Comparison of ENCODE assay signal across 8 cellular contexts in the genomic region with DNA sequence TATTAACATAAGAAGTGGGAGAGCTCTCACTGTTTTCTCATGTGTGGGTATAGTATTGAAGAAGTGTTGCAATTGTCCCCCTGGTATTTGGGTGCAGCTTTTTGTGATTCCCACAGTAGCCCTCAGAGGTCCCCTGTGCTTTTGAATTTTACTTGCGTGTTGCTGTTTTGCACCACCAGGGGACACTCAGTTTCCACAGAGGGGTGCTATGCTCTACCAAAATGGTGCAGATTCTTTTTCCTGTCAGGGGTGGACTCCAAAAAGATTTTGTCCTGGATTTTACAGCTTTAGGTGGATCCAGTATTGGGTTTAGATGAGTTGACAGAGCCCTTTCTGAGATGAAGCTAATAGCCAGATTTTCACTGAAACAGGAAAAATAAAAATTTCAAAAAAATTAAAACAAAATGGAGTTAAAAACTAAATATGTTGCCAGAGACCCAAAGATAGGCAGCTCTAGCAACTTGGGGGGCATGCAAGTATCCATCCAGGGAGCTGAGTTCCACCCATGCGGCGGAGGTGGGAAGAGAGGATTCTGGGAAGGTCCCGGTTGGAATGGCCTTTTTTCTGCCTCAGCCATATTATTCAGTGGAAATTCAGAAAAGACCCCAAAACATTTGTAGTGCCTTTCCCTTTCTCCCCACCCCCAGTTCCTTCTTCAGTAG. TPM values are rescaled to one million over a fixed set of nuclear protein-coding genes. Genes with fewer than 3 reads are reported as not detected.
A peak's percentile ranks its signal among the peaks of the same experiment; 100 is the strongest.
DNase-seq lines count a peak whose midpoint lies in the region; ATAC-seq and TF ChIP-seq lines count a peak whose summit lies in the region.

No MANE protein-coding gene starts in this region.

- no peak overlapping the region for H3K9ac ChIP-seq in MM.1S (ENCODE audit: low read length)
- H3K9ac ChIP-seq in smooth muscle cell (ENCODE audit: low read depth) = peak overlapping the region; percentile 47

- no peaks in the 10 kb centered on the region for H3K9me2 ChIP-seq in MM.1S (replicated peaks; ENCODE audit: insufficient read depth, low read length)
- no peaks in the 10 kb centered on the region for H3K9me2 ChIP-seq in hepatocyte (replicated peaks; ENCODE audit: insufficient read depth)

- no peak for ATAC-seq in HG03025 (IDR thresholded peaks at IDR 0.05; ENCODE audit: low FRiP score, unreplicated experiment)
- no peak for ATAC-seq in HG03095 (IDR thresholded peaks at IDR 0.05; ENCODE audit: unreplicated experiment)

- intact Hi-C loops in activated CD4-positive, alpha-beta T cell treated with anti-CD3 and anti-CD28 coated beads, Interleukin-2, amount 10 ng/mL, durations not matched to agents 24 days and 14 days (cut with micrococcal nuclease) = no loop called here
- intact Hi-C loops in ascending aorta (cut with DNase I) = loop anchor here (2.0 to 5.0 kb wide), 4 partner anchors 41 to 196 kb away; no protein-coding TSS in a partner anchor

- H4K20me1 ChIP-seq in MM.1S (ENCODE audit: insufficient read depth, low read length) (no peaks in the 10 kb centered on the region), hepatocyte (ENCODE audit: insufficient read depth, poor library complexity, severe bottlenecking) (no peaks in the 10 kb centered on the region), smooth muscle cell (ENCODE audit: low read depth) (no peaks in the 10 kb centered on the region)

- DNase-seq in activated CD4-positive, alpha-beta T cell treated with anti-CD3 and anti-CD28 coated beads, Interleukin-2, amount 10 ng/mL, durations not matched to agents 24 days and 14 days = peak; percentile 74
- DNase-seq in activated CD4-positive, alpha-beta T cell treated with anti-CD3 and anti-CD28 coated beads, Interleukin-2, amount 50 U/mL, for 1 hour = no peak
- DNase-seq in MM.1S (no peak), ascending aorta (ENCODE audit: low spot score in 2 of 2) (no peak), hepatocyte (ENCODE audit: low spot score) (peak; percentile 68), smooth muscle cell (lab: John Stamatoyannopoulos, UW; ENCODE audit: unreplicated experiment) (no peak)

- no peak overlapping the region for H3K27ac Mint-ChIP-seq in activated CD4-positive, alpha-beta T cell treated with anti-CD3 and anti-CD28 coated beads, Interleukin-2, amount 10 ng/mL, durations not matched to agents 24 days and 14 days

- no peak overlapping the region for H2AFZ ChIP-seq in MM.1S (ENCODE audit: low read length)
- H2AFZ ChIP-seq in hepatocyte = no peak overlapping the region
- no peak overlapping the region for H2AFZ ChIP-seq in smooth muscle cell (ENCODE audit: low read depth)

- H3K27ac ChIP-seq in MM.1S (ENCODE audit: low read length) = no peak overlapping the region
- H3K27ac ChIP-seq in ascending aorta = peak overlapping the region; percentile 68 to 79
- H3K27ac ChIP-seq in hepatocyte = peak overlapping the region; percentile 87
- H3K27ac ChIP-seq in smooth muscle cell (ENCODE audit: low read depth) = peak overlapping the region; percentile 89

- H3K79me2 ChIP-seq in MM.1S (ENCODE audit: low read length) (no peaks in the 10 kb centered on the region), hepatocyte (no peaks in the 10 kb centered on the region), smooth muscle cell (ENCODE audit: low read depth) (no peaks in the 10 kb centered on the region)

- H3K4me2 ChIP-seq in MM.1S (ENCODE audit: low read depth, low read length) (no peak overlapping the region), hepatocyte (peak overlapping the region; percentile 34), smooth muscle cell (peak overlapping the region; percentile 71)

- H3K27me3 ChIP-seq in MM.1S (replicated peaks; ENCODE audit: insufficient read depth, low read length) (no peaks in the 10 kb centered on the region), ascending aorta (no peaks in the 10 kb centered on the region), hepatocyte (no peaks in the 10 kb centered on the region), smooth muscle cell (ENCODE audit: low read depth) (no peaks in the 10 kb centered on the region)

- H3K9me3 ChIP-seq in MM.1S (replicated peaks; ENCODE audit: insufficient read depth, low read length) = no peaks in the 10 kb centered on the region
- no peaks in the 10 kb centered on the region for H3K9me3 ChIP-seq in ascending aorta
- no peaks in the 10 kb centered on the region for H3K9me3 ChIP-seq in hepatocyte (ENCODE audit: low read depth)
- H3K9me3 ChIP-seq in smooth muscle cell (replicated peaks; ENCODE audit: low read depth) = no peaks in the 10 kb centered on the region

- peaks cover 6% of the 10 kb centered on the region for H3K4me1 Mint-ChIP-seq in activated CD4-positive, alpha-beta T cell treated with anti-CD3 and anti-CD28 coated beads, Interleukin-2, amount 10 ng/mL, durations not matched to agents 24 days and 14 days

- H3K4me1 ChIP-seq in MM.1S (ENCODE audit: low read length) (no peaks in the 10 kb centered on the region), ascending aorta (peaks cover 0 to 15% of the 10 kb centered on the region in 2 donors), hepatocyte (ENCODE audit: insufficient read depth) (peaks cover 19% of the 10 kb centered on the region), smooth muscle cell (ENCODE audit: low read depth) (peaks cover 31% of the 10 kb centered on the region)

- TF ChIP-seq CTCF in MM.1S (IDR thresholded peaks at IDR 0.05; ENCODE audit: low read length) = peak; percentile 35; the same call in 1 of the 2 replicates
- peak; percentile 49 to 75 (median 62) for TF ChIP-seq CTCF in ascending aorta (IDR thresholded peaks at IDR 0.05)
- peak; percentile 85 for TF ChIP-seq CTCF in hepatocyte (IDR thresholded peaks at IDR 0.05; ENCODE audit: poor library complexity)
- peak; percentile 85 for TF ChIP-seq CTCF in smooth muscle cell (IDR thresholded peaks at IDR 0.05; ENCODE audit: borderline replicate concordance, insufficient read depth, poor library complexity, severe bottlenecking)

- no peaks in the 10 kb centered on the region for H3K36me3 ChIP-seq in MM.1S (replicated peaks; ENCODE audit: insufficient read depth, low read length)
- no peaks in the 10 kb centered on the region for H3K36me3 ChIP-seq in ascending aorta
- H3K36me3 ChIP-seq in hepatocyte (replicated peaks; ENCODE audit: insufficient read depth, low read depth) = no peaks in the 10 kb centered on the region
- no peaks in the 10 kb centered on the region for H3K36me3 ChIP-seq in smooth muscle cell (ENCODE audit: low read depth)

- H3K36me3 Mint-ChIP-seq in activated CD4-positive, alpha-beta T cell treated with anti-CD3 and anti-CD28 coated beads, Interleukin-2, amount 10 ng/mL, durations not matched to agents 24 days and 14 days (ENCODE audit: low read depth) = peaks cover 5% of the 10 kb centered on the region

- H3F3A ChIP-seq in MM.1S (ENCODE audit: insufficient read depth, low read length) (no peaks in the 10 kb centered on the region), smooth muscle cell (ENCODE audit: low read depth) (peaks cover 29% of the 10 kb centered on the region)

- no peaks in the 10 kb centered on the region for H3K27me3 Mint-ChIP-seq in activated CD4-positive, alpha-beta T cell treated with anti-CD3 and anti-CD28 coated beads, Interleukin-2, amount 10 ng/mL, durations not matched to agents 24 days and 14 days

- H3K4me3 ChIP-seq in MM.1S (ENCODE audit: low read length) (no peak overlapping the region), ascending aorta (peak overlapping the region in 1 of 2 donors; percentile 10), hepatocyte (no peak overlapping the region), smooth muscle cell (no peak overlapping the region)

- whole genome bisulfite sequencing in hepatocyte (ENCODE audit: low lambda C conversion rate, missing lambda C conversion rate) = 73% methylated on average over 4 of the region's 4 CpGs
- 67% methylated on average over 4 of the region's 4 CpGs for WGBS in smooth muscle cell (ENCODE audit: low lambda C conversion rate)

- H3K9me3 Mint-ChIP-seq in activated CD4-positive, alpha-beta T cell treated with anti-CD3 and anti-CD28 coated beads, Interleukin-2, amount 10 ng/mL, durations not matched to agents 24 days and 14 days = no peaks in the 10 kb centered on the region

- no peak overlapping the region for H3K4me3 Mint-ChIP-seq in activated CD4-positive, alpha-beta T cell treated with anti-CD3 and anti-CD28 coated beads, Interleukin-2, amount 10 ng/mL, durations not matched to agents 24 days and 14 days

RNA-seq across cellular contexts. Expression of a gene that starts 50.2 kb away (rescaled TPM):
- 31.7 and 35.5 TPM in 2 replicates for total RNA-seq in activated CD4-positive, alpha-beta T cell treated with anti-CD3 and anti-CD28 coated beads, Interleukin-2, amount 10 ng/mL, durations not matched to agents 24 days and 14 days
- total RNA-seq in ascending aorta (43.1 TPM), hepatocyte (8.9 and 14.3 TPM in 2 replicates), smooth muscle cell (28.4 and 38.0 TPM in 2 replicates)
- polyA plus RNA-seq in hepatocyte (11.1 and 14.2 TPM in 2 replicates), smooth muscle cell (12.6 and 16.2 TPM in 2 replicates)

RNA-seq across cellular contexts. Expression of a gene that starts 50.6 kb away (rescaled TPM):
- 20.3 and 20.6 TPM in 2 replicates for total RNA-seq in activated CD4-positive, alpha-beta T cell treated with anti-CD3 and anti-CD28 coated beads, Interleukin-2, amount 10 ng/mL, durations not matched to agents 24 days and 14 days
- total RNA-seq in ascending aorta (2.3 TPM), hepatocyte (38.4 and 51.2 TPM in 2 replicates), smooth muscle cell (34.6 and 35.0 TPM in 2 replicates)
- polyA plus RNA-seq in hepatocyte (65.7 and 74.4 TPM in 2 replicates), smooth muscle cell (44.9 and 45.2 TPM in 2 replicates)

Comparison
In these comparisons a context has a peak if more than half of its experiments do, and no peak if none do; other contexts are left out.
1. DNase-seq: peak in activated CD4-positive, alpha-beta T cell treated with anti-CD3 and anti-CD28 coated beads, Interleukin-2, amount 10 ng/mL, durations not matched to agents 24 days and 14 days (single experiment) and hepatocyte (single experiment); none in activated CD4-positive, alpha-beta T cell treated with anti-CD3 and anti-CD28 coated beads, Interleukin-2, amount 50 U/mL, for 1 hour (single experiment), MM.1S (single experiment), ascending aorta (0 of 2) and smooth muscle cell (single experiment).
2. CTCF ChIP-seq: peak in every context shown above with its lines; median percentile 85 in hepatocyte; 85 in smooth muscle cell; 62 in ascending aorta; 35 in MM.1S.